Comparison of ENCODE assay signal across 23 cellular contexts in genomic region chr10:51707821-51708424, GRCh38. TPM values are rescaled to one million over a fixed set of nuclear protein-coding genes. Genes with fewer than 3 reads are reported as not detected.
A peak's percentile ranks its signal among the peaks of the same experiment; 100 is the strongest.
DNase-seq lines count a peak whose midpoint lies in the region; ATAC-seq and TF ChIP-seq lines count a peak whose summit lies in the region.
"Had no signal": no experiment of that assay in that cellular context is flagged by ENCODE, and none has a peak within 500 bp of the region (broad histone marks: within the 10 kb centered on the region; RNA-seq: fewer than 3 reads in every experiment).

No MANE protein-coding gene starts in this region.

- H3K4me3 ChIP-seq in Loucy (ENCODE audit: low read length, poor library complexity, severe bottlenecking), result peak overlapping the region; percentile 33
- no peak overlapping the region for H3K4me3 ChIP-seq in adipocyte (ENCODE audit: low read length)
- H3K4me3 ChIP-seq in smooth muscle cell, result no peak overlapping the region
- H3K4me3 ChIP-seq: BLaER1, GM12878, lower lobe of right lung, suprapubic skin had no signal

- H3F3A ChIP-seq in Loucy (ENCODE audit: low read depth) (no peaks in the 10 kb centered on the region), smooth muscle cell (ENCODE audit: low read depth) (no peaks in the 10 kb centered on the region)

- H3K27ac ChIP-seq in smooth muscle cell (ENCODE audit: low read depth), result no peak overlapping the region
- H3K27ac ChIP-seq: BLaER1, HL-60, lower lobe of right lung, suprapubic skin, VCaP had no signal

- H3K27ac Mint-ChIP-seq in activated CD4-positive, alpha-beta T cell treated with anti-CD3 and anti-CD28 coated beads, Interleukin-2, amount 10 ng/mL, durations not matched to agents 7 days and 5 days, result peak overlapping the region; percentile 88
- H3K27ac Mint-ChIP-seq: naive B cell had no signal

- H3K79me2 ChIP-seq in Loucy (ENCODE audit: insufficient read depth, low read length) (no peaks in the 10 kb centered on the region), smooth muscle cell (ENCODE audit: low read depth) (no peaks in the 10 kb centered on the region)

- H3K4me2 ChIP-seq in Loucy (ENCODE audit: low read depth, low read length, poor library complexity, severe bottlenecking) (peak overlapping the region; percentile 61), smooth muscle cell (no peak overlapping the region)

- CTCF ChIA-PET in activated CD4-positive, alpha-beta T cell treated with anti-CD3 and anti-CD28 coated beads, Interleukin-2, amount 10 ng/mL, durations not matched to agents 7 days and 5 days (lab: Charles Lee), result no interaction called here

- H3K36me3 Mint-ChIP-seq in activated CD4-positive, alpha-beta T cell treated with anti-CD3 and anti-CD28 coated beads, Interleukin-2, amount 10 ng/mL, durations not matched to agents 7 days and 5 days (ENCODE audit: low read depth), result no peaks in the 10 kb centered on the region
- H3K36me3 Mint-ChIP-seq: naive B cell had no signal

- H2AFZ ChIP-seq in Loucy (ENCODE audit: low read length) (peak overlapping the region; percentile 64), smooth muscle cell (ENCODE audit: low read depth) (peak overlapping the region; percentile 16)

- ATAC-seq in GM18868 (IDR thresholded peaks at IDR 0.05; ENCODE audit: unreplicated experiment) (no peak), HG03460 (IDR thresholded peaks at IDR 0.05; ENCODE audit: unreplicated experiment) (no peak)
- ATAC-seq: GM12878, HCT116, lower lobe of right lung had no signal

- H3K9me2 ChIP-seq in Loucy (replicated peaks; ENCODE audit: low read depth, low read length), result no peaks in the 10 kb centered on the region

- no peaks in the 10 kb centered on the region for H3K27me3 Mint-ChIP-seq in activated CD4-positive, alpha-beta T cell treated with anti-CD3 and anti-CD28 coated beads, Interleukin-2, amount 10 ng/mL, durations not matched to agents 7 days and 5 days

- peak overlapping the region; percentile 4 for H3K4me3 Mint-ChIP-seq in activated CD4-positive, alpha-beta T cell treated with anti-CD3 and anti-CD28 coated beads, Interleukin-2, amount 10 ng/mL, durations not matched to agents 7 days and 5 days
- H3K4me3 Mint-ChIP-seq: naive B cell had no signal

- H3K9me3 ChIP-seq in Loucy (ENCODE audit: insufficient read depth, low read depth, low read length) (no peaks in the 10 kb centered on the region), adipocyte (ENCODE audit: control insufficient read depth, low read length) (no peaks in the 10 kb centered on the region), smooth muscle cell (replicated peaks; ENCODE audit: low read depth) (no peaks in the 10 kb centered on the region)
- H3K9me3 ChIP-seq: BLaER1, lower lobe of right lung, suprapubic skin had no signal

- 89% methylated on average over 5 of the region's 5 CpGs for WGBS in smooth muscle cell (ENCODE audit: low lambda C conversion rate)

- H3K9ac ChIP-seq in Loucy (ENCODE audit: low read depth, low read length, poor library complexity, severe bottlenecking) (no peak overlapping the region), adipocyte (ENCODE audit: low read length) (peak overlapping the region; percentile 7), smooth muscle cell (ENCODE audit: low read depth) (no peak overlapping the region)
- H3K9ac ChIP-seq: BLaER1 had no signal

- TF ChIP-seq CTCF in Loucy (conservative IDR thresholded peaks at IDR 0.05; ENCODE audit: low read length) (no peak), smooth muscle cell (IDR thresholded peaks at IDR 0.05; ENCODE audit: borderline replicate concordance, insufficient read depth, poor library complexity, severe bottlenecking) (no peak)

- POLR2A ChIA-PET in activated CD4-positive, alpha-beta T cell treated with anti-CD3 and anti-CD28 coated beads, Interleukin-2, amount 10 ng/mL, durations not matched to agents 7 days and 5 days (lab: Charles Lee), result no interaction called here

- no peak for DNase-seq in activated CD4-positive, alpha-beta T cell treated with anti-CD3 and anti-CD28 coated beads, Interleukin-2, amount 10 ng/mL, durations not matched to agents 7 days and 5 days
- no peak for DNase-seq in activated CD4-positive, alpha-beta T cell treated with anti-CD3 and anti-CD28 coated beads for 1 hour
- DNase-seq in adipocyte (ENCODE audit: low read depth) (no peak), smooth muscle cell (lab: John Stamatoyannopoulos, UW; ENCODE audit: unreplicated experiment) (no peak), nucleus accumbens (lab: John Stamatoyannopoulos, UW) (no peak)
- DNase-seq: DMS 273 treated with DMSO at 0.1 percent for 48 hours; effector CD8-positive, alpha-beta T cell; GF-D8; lower lobe of right lung; naive B cell; NCI-H187 treated with DMSO at 0.1 percent for 48 hours; NCI-H446; posterior cingulate gyrus; stimulated activated CD4-positive, alpha-beta T cell treated with anti-CD3 and anti-CD28 coated beads, Interleukin-2, amount 100 ng/mL, for 48 hours had no signal

- no peaks in the 10 kb centered on the region for H3K9me3 Mint-ChIP-seq in activated CD4-positive, alpha-beta T cell treated with anti-CD3 and anti-CD28 coated beads, Interleukin-2, amount 10 ng/mL, durations not matched to agents 7 days and 5 days
- H3K9me3 Mint-ChIP-seq: naive B cell had no signal

- H3K36me3 ChIP-seq in Loucy (ENCODE audit: insufficient read depth, low read length) (no peaks in the 10 kb centered on the region), adipocyte (ENCODE audit: control insufficient read depth, insufficient read depth, low read length, severe bottlenecking) (no peaks in the 10 kb centered on the region), smooth muscle cell (ENCODE audit: low read depth) (no peaks in the 10 kb centered on the region)
- H3K36me3 ChIP-seq: BLaER1, lower lobe of right lung, suprapubic skin had no signal

- H4K20me1 ChIP-seq in Loucy (ENCODE audit: insufficient read depth, low read length, poor library complexity, severe bottlenecking) (no peaks in the 10 kb centered on the region), smooth muscle cell (ENCODE audit: low read depth) (no peaks in the 10 kb centered on the region)
- H4K20me1 ChIP-seq: BLaER1 had no signal

- H3K27me3 ChIP-seq in Loucy (ENCODE audit: insufficient read depth, low read length, poor library complexity, severe bottlenecking) (no peaks in the 10 kb centered on the region), adipocyte (replicated peaks; ENCODE audit: control insufficient read depth, insufficient read depth, low read length) (no peaks in the 10 kb centered on the region), smooth muscle cell (ENCODE audit: low read depth) (no peaks in the 10 kb centered on the region)
- H3K27me3 ChIP-seq: BLaER1, suprapubic skin had no signal

- peaks cover 38% of the 10 kb centered on the region for H3K4me1 Mint-ChIP-seq in activated CD4-positive, alpha-beta T cell treated with anti-CD3 and anti-CD28 coated beads, Interleukin-2, amount 10 ng/mL, durations not matched to agents 7 days and 5 days
- H3K4me1 Mint-ChIP-seq: naive B cell had no signal

- peaks cover 34% of the 10 kb centered on the region for H3K4me1 ChIP-seq in Loucy (ENCODE audit: insufficient read depth, low read length, poor library complexity, severe bottlenecking)
- peaks cover 33% of the 10 kb centered on the region for H3K4me1 ChIP-seq in adipocyte (ENCODE audit: control insufficient read depth, insufficient read depth, low read length)
- no peaks in the 10 kb centered on the region for H3K4me1 ChIP-seq in smooth muscle cell (ENCODE audit: low read depth)
- H3K4me1 ChIP-seq: lower lobe of right lung had no signal

RNA-seq across cellular contexts. Expression of gene CSTF2T, which starts 8.5 kb away (rescaled TPM):
- total RNA-seq in activated CD4-positive, alpha-beta T cell treated with anti-CD3 and anti-CD28 coated beads, Interleukin-2, amount 10 ng/mL, durations not matched to agents 7 days and 5 days, result 10 to 100 TPM; 34.4 to 36.7 TPM
- 18.5 and 19.6 TPM in 2 replicates for total RNA-seq in smooth muscle cell
- polyA plus RNA-seq in smooth muscle cell, result 7.1 and 8.3 TPM in 2 replicates
